8 cellular contexts compared by ENCODE assay signal in genomic region chr7:148982596-148983219, GRCh38. TPM values are rescaled to one million over a fixed set of nuclear protein-coding genes. Genes with fewer than 3 reads are reported as not detected.
A peak's percentile ranks its signal among the peaks of the same experiment; 100 is the strongest.
DNase-seq lines count a peak whose midpoint lies in the region; ATAC-seq lines count a peak whose summit lies in the region.

No MANE protein-coding gene starts in this region.

- peak; percentile 34 for DNase-seq in stimulated activated CD4-positive, alpha-beta T cell treated with anti-CD3 and anti-CD28 coated beads, Interleukin-15, amount 100 ng/mL, for 24 hours
- no peak for DNase-seq in stimulated activated CD4-positive, alpha-beta T cell treated with anti-CD3 and anti-CD28 coated beads, Interleukin-12 subunit alpha, Interleukin-12 subunit beta, amount 100 ng/mL, for 4 hours
- DNase-seq in RPMI7951 (ENCODE audit: low read depth), result peak; percentile 31
- no peak for DNase-seq in NCI-H226

- peak overlapping the region; percentile 65 for H3K4me3 ChIP-seq in endocrine pancreas (ENCODE audit: control insufficient read depth, insufficient read depth, low read length)
- H3K4me3 ChIP-seq in neuron (ENCODE audit: low read length), result peak overlapping the region; percentile 98

- no peaks in the 10 kb centered on the region for H3K9me3 ChIP-seq in endocrine pancreas (ENCODE audit: control insufficient read depth, low read length)
- no peaks in the 10 kb centered on the region for H3K9me3 ChIP-seq in neuron (ENCODE audit: low read length)

- H2AFZ ChIP-seq in neuron (ENCODE audit: low read depth, low read length), result peak overlapping the region; percentile 98

- H3K36me3 ChIP-seq in endocrine pancreas (ENCODE audit: control insufficient read depth, insufficient read depth, low read length) (no peaks in the 10 kb centered on the region), neuron (ENCODE audit: insufficient read depth, low read length) (no peaks in the 10 kb centered on the region)

- no peak for ATAC-seq in GM21825 (IDR thresholded peaks at IDR 0.05; ENCODE audit: unreplicated experiment)
- ATAC-seq in HG03378 (IDR thresholded peaks at IDR 0.05; ENCODE audit: unreplicated experiment), result no peak

- peak overlapping the region; percentile 14 for H3K9ac ChIP-seq in endocrine pancreas (ENCODE audit: control insufficient read depth, insufficient read depth, low read length)

- no peaks in the 10 kb centered on the region for H3K27me3 ChIP-seq in endocrine pancreas (ENCODE audit: control insufficient read depth, insufficient read depth, low read length)
- no peaks in the 10 kb centered on the region for H3K27me3 ChIP-seq in neuron (ENCODE audit: insufficient read depth, low read length)

- H3K4me1 ChIP-seq in endocrine pancreas (ENCODE audit: control insufficient read depth, insufficient read depth, low read length) (peaks cover 9% of the 10 kb centered on the region), neuron (ENCODE audit: insufficient read depth, low read length) (peaks cover 8% of the 10 kb centered on the region)

RNA-seq across cellular contexts. Expression of gene PDIA4, which starts 45.6 kb away (rescaled TPM):
- 237 and 286 TPM in 2 replicates for total RNA-seq in RPMI7951 (2014; rRNA removed; shearing (Covaris generic))

Comparison
In these comparisons a context has a peak if more than half of its experiments do, and no peak if none do; other contexts are left out.
1. DNase-seq: peak in stimulated activated CD4-positive, alpha-beta T cell treated with anti-CD3 and anti-CD28 coated beads, Interleukin-15, amount 100 ng/mL, for 24 hours (single experiment) and RPMI7951 (single experiment); none in stimulated activated CD4-positive, alpha-beta T cell treated with anti-CD3 and anti-CD28 coated beads, Interleukin-12 subunit alpha, Interleukin-12 subunit beta, amount 100 ng/mL, for 4 hours (single experiment) and NCI-H226 (single experiment).